11 cellular contexts compared by ENCODE assay signal in the genomic region with DNA sequence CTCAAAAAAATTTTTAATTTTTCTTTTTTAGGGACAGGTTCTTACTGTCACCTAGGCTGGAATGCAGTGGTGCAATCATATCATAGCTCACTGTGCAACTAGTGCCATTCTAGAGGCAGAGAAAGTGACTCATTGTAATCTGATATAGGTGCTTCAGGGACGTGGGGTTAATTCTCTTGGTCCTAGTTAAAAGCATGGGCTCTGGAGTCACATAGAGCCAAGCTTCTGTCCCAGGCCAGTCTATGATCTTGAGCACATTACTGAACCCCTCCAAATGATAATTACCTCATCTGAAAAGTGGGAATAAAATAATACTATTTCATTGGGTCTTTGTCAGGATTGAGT. TPM values are rescaled to one million over a fixed set of nuclear protein-coding genes. Genes with fewer than 3 reads are reported as not detected.
A peak's percentile ranks its signal among the peaks of the same experiment; 100 is the strongest.
DNase-seq lines count a peak whose midpoint lies in the region; FAIRE-seq lines count a peak whose summit lies in the region.
"Had no signal": no experiment of that assay in that cellular context is flagged by ENCODE, and none has a peak within 500 bp of the region (broad histone marks: within the 10 kb centered on the region; RNA-seq: fewer than 3 reads in every experiment).

No MANE protein-coding gene starts in this region.

- peak overlapping the region in 4 of 7 donors; percentile 87 to 96 (median 90) for H3K4me3 Mint-ChIP-seq in CD8-positive, alpha-beta memory T cell

- no peak overlapping the region for H3K4me3 ChIP-seq in CD8-positive, alpha-beta memory T cell (ENCODE audit: low read length)

- H3K9me3 Mint-ChIP-seq in CD8-positive, alpha-beta memory T cell: peaks cover 0 to 2% (median 0%) of the 10 kb centered on the region in 5 donors

- H3K4me1 ChIP-seq in CD8-positive, alpha-beta memory T cell (ENCODE audit: insufficient read depth, low read length): peaks cover 31% of the 10 kb centered on the region

- POLR2A ChIA-PET in CD8-positive, alpha-beta memory T cell (lab: Charles Lee): interaction anchor here (0.6 kb wide), 1 partner anchor 350 kb away, joined by 4 read pairs; no protein-coding TSS in a partner anchor

- no peaks in the 10 kb centered on the region for H3K27me3 Mint-ChIP-seq in CD8-positive, alpha-beta memory T cell

- DNase-seq in CD8-positive, alpha-beta memory T cell: no peak
- DNase-seq in HTR-8/SVneo (ENCODE audit: insufficient read length, low spot score) (peak; percentile 65), SW480 (ENCODE audit: low spot score) (peak; percentile 82), left kidney (ENCODE audit: low read depth, low spot score) (peak; percentile 15), hepatic stellate cell (ENCODE audit: low spot score) (no peak), germinal center (ENCODE audit: low spot score) (no peak)
- no peak for DNase-seq in activated CD4-positive, alpha-beta T cell treated with anti-CD3 and anti-CD28 coated beads for 48 hours
- DNase-seq in stimulated activated naive CD4-positive, alpha-beta T cell treated with Interleukin-2 at 50 U/mL for 16 hours (lab: John Stamatoyannopoulos, UW): no peak
- DNase-seq: NK-92 treated with Interleukin-12 subunit alpha and Interleukin-12 subunit beta, amount 100 ng/mL, for 24 hours; retina; testis had no signal

- peaks cover 27 to 41% (median 28%) of the 10 kb centered on the region in 3 donors for H3K4me1 Mint-ChIP-seq in CD8-positive, alpha-beta memory T cell

- peaks cover 0 to 36% (median 6%) of the 10 kb centered on the region in 3 donors for H3K36me3 Mint-ChIP-seq in CD8-positive, alpha-beta memory T cell

- no peak overlapping the region for H3K27ac ChIP-seq in CD8-positive, alpha-beta memory T cell (ENCODE audit: low read depth, low read length)

- no peak for FAIRE-seq in HTR-8/SVneo (lab: Jason Lieb, UNC)

- H3K9me3 ChIP-seq in CD8-positive, alpha-beta memory T cell (ENCODE audit: low read length): no peaks in the 10 kb centered on the region
- H3K9me3 ChIP-seq: testis had no signal

- no peaks in the 10 kb centered on the region for H3K27me3 ChIP-seq in CD8-positive, alpha-beta memory T cell (ENCODE audit: insufficient read depth, low read length, poor library complexity, severe bottlenecking)
- H3K27me3 ChIP-seq: testis had no signal

- H3K36me3 ChIP-seq in CD8-positive, alpha-beta memory T cell (ENCODE audit: insufficient read depth, low read length): peaks cover 11% of the 10 kb centered on the region

- peak overlapping the region in 5 of 8 donors; percentile 66 to 99 (median 95) for H3K27ac Mint-ChIP-seq in CD8-positive, alpha-beta memory T cell

- CTCF ChIA-PET in CD8-positive, alpha-beta memory T cell (lab: Charles Lee): interaction anchor here (1.3 kb wide), 1 partner anchor 45 kb away, joined by 3 read pairs; no protein-coding TSS in a partner anchor

RNA-seq across cellular contexts. Expression of gene ADIPOR1, which starts 1.1 kb away (rescaled TPM):
- 10 to 100 TPM; 91.0 to 95.4 TPM for total RNA-seq in CD8-positive, alpha-beta memory T cell
- 104 TPM for polyA plus RNA-seq in CD8-positive, alpha-beta memory T cell

RNA-seq across cellular contexts. Expression of gene CYB5R1, which starts 7.8 kb away (rescaled TPM):
- 10 to 100 TPM; 23.9 to 26.0 TPM for total RNA-seq in CD8-positive, alpha-beta memory T cell
- polyA plus RNA-seq in CD8-positive, alpha-beta memory T cell: 52.7 TPM

RNA-seq across cellular contexts. Expression of gene KLHL12, which starts 32.2 kb away (rescaled TPM):
- total RNA-seq in CD8-positive, alpha-beta memory T cell: 10 to 100 TPM; 40.2 to 40.9 TPM
- polyA plus RNA-seq in CD8-positive, alpha-beta memory T cell: 21.2 TPM

RNA-seq across cellular contexts. Expression of gene TMEM183A, which starts 47.9 kb away (rescaled TPM):
- total RNA-seq in CD8-positive, alpha-beta memory T cell: 10 to 100 TPM; 76.9 to 77.2 TPM
- 55.4 TPM for polyA plus RNA-seq in CD8-positive, alpha-beta memory T cell

Comparison
In these comparisons a context has a peak if more than half of its experiments do, and no peak if none do; other contexts are left out.
1. DNase-seq: peak in HTR-8/SVneo (single experiment), SW480 (single experiment) and left kidney (single experiment); none in CD8-positive, alpha-beta memory T cell (0 of 5), hepatic stellate cell (single experiment), activated CD4-positive, alpha-beta T cell treated with anti-CD3 and anti-CD28 coated beads for 48 hours (single experiment), germinal center (single experiment) and stimulated activated naive CD4-positive, alpha-beta T cell treated with Interleukin-2 at 50 U/mL for 16 hours (single experiment).